2 cellular contexts compared by ENCODE assay signal in the genomic region with DNA sequence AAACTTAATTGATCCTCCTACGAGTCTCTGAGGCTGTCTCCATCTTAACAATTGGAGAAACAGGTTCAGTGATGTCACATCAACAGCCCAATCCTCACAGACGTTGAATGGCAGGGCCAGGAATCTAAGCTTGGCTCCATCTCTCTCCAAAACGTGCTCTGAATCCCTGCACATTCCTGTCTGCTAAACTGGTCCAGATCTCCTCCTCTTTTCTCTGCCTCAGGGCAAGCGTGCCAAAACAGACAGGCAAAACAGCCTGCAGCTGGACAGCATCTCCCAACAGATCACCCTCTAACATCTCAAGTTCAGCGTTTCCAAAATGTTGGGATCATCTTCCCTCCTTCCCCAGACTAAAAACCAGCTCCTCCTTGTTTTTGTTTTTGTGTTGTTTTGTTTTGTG.
TF ChIP-seq lines count a peak whose summit lies in the region.

No MANE protein-coding gene starts in this region.

TF ChIP-seq in liver, 16 proteins besides CTCF, POLR2A, EP300 and RAD21:
- TF ChIP-seq TAF1 (conservative IDR thresholded peaks at IDR 0.05) (no peak), FOXA1 (IDR thresholded peaks at IDR 0.05) (no peak), FOXA2 (IDR thresholded peaks at IDR 0.05) (no peak), GABPA (IDR thresholded peaks at IDR 0.05 in 1 of 2, conservative IDR thresholded peaks at IDR 0.05 in 1 of 2) (no peak), HNF4A (conservative IDR thresholded peaks at IDR 0.05) (no peak), JUND (IDR thresholded peaks at IDR 0.05) (no peak)
- TF ChIP-seq, protein P1, sequence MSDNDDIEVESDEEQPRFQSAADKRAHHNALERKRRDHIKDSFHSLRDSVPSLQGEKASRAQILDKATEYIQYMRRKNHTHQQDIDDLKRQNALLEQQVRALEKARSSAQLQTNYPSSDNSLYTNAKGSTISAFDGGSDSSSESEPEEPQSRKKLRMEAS (IDR thresholded peaks at IDR 0.05): no peak
- TF ChIP-seq, protein P2, sequence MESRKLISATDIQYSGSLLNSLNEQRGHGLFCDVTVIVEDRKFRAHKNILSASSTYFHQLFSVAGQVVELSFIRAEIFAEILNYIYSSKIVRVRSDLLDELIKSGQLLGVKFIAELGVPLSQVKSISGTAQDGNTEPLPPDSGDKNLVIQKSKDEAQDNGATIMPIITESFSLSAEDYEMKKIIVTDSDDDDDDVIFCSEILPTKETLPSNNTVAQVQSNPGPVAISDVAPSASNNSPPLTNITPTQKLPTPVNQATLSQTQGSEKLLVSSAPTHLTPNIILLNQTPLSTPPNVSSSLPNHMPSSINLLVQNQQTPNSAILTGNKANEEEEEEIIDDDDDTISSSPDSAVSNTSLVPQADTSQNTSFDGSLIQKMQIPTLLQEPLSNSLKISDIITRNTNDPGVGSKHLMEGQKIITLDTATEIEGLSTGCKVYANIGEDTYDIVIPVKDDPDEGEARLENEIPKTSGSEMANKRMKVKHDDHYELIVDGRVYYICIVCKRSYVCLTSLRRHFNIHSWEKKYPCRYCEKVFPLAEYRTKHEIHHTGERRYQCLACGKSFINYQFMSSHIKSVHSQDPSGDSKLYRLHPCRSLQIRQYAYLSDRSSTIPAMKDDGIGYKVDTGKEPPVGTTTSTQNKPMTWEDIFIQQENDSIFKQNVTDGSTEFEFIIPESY (IDR thresholded peaks at IDR 0.05): no peak

TF ChIP-seq in HepG2, 621 proteins besides CTCF, POLR2A, EP300 and RAD21:
- no peak for TF ChIP-seq ZBTB42 (CRISPR knock-in tag; IDR thresholded peaks at IDR 0.05)
- TF ChIP-seq SRF (IDR thresholded peaks at IDR 0.05; ENCODE audit: low read depth, low read length): no peak
- TF ChIP-seq NR3C1 (CRISPR knock-in tag; IDR thresholded peaks at IDR 0.05): no peak
- no peak for TF ChIP-seq ZNF644 (CRISPR knock-in tag; IDR thresholded peaks at IDR 0.05; ENCODE audit: low read depth)
- TF ChIP-seq GFI1 (CRISPR knock-in tag; IDR thresholded peaks at IDR 0.05; ENCODE audit: borderline replicate concordance): no peak
- TF ChIP-seq ZNF460 (CRISPR knock-in tag; IDR thresholded peaks at IDR 0.05; ENCODE audit: borderline replicate concordance): no peak
- no peak for TF ChIP-seq PCBP1 (IDR thresholded peaks at IDR 0.05; ENCODE audit: borderline replicate concordance, low read depth, low read length)
- no peak for TF ChIP-seq ZEB1 (IDR thresholded peaks at IDR 0.05; ENCODE audit: insufficient replicate concordance, low read depth)
- no peak for TF ChIP-seq ZNF569 (CRISPR knock-in tag; IDR thresholded peaks at IDR 0.05; ENCODE audit: borderline replicate concordance)
